ENCODE assay signal across 8 cellular contexts in genomic region chr12:54358620-54358944, GRCh38.
DNase-seq lines count a peak whose midpoint lies in the region; FAIRE-seq and TF ChIP-seq lines count a peak whose summit lies in the region.

No MANE protein-coding gene starts in this region.

- peak overlapping the region; percentile 49 for H3K4me3 ChIP-seq in skeletal muscle cell (ENCODE audit: low read depth, low read length)

- H3K27ac ChIP-seq in RWPE1 = peak overlapping the region; percentile 95

- H3K36me3 ChIP-seq in ES-I3 (ENCODE audit: insufficient read depth, low read length) = no peaks in the 10 kb centered on the region

- DNase-seq in RWPE1 (ENCODE audit: low spot score) (no peak), foreskin melanocyte (peak; percentile 28), skeletal muscle cell (ENCODE audit: low read depth) (no peak), NCI-H1436 (lab: John Stamatoyannopoulos, UW) (no peak), HTR-8/SVneo (ENCODE audit: insufficient read length, low spot score) (no peak), NOMO-1 (lab: John Stamatoyannopoulos, UW; ENCODE audit: unreplicated experiment in 2 of 2) (no peak), DMS53 (lab: John Stamatoyannopoulos, UW) (no peak)

- CTCF ChIA-PET in RWPE1 (lab: Yijun Ruan, JAX) = interaction anchor here (0.5 to 1.1 kb wide), 3 partner anchors 107 to 144 kb away, joined by 4 to 5 read pairs (median 4); no protein-coding TSS in a partner anchor

- H3K9me3 ChIP-seq in ES-I3 (ENCODE audit: control insufficient read depth, insufficient read depth, low read length) = no peaks in the 10 kb centered on the region

- peak overlapping the region; percentile 73 for H3K9ac ChIP-seq in ES-I3 (ENCODE audit: low read depth, low read length)

- POLR2A ChIA-PET in RWPE1 (lab: Yijun Ruan, JAX; ENCODE audit: low non-redundant PET) = interaction anchor here (1.0 to 1.2 kb wide), 2 partner anchors 33 to 78 kb away, joined by 5 to 7 read pairs; partner anchors contain the start of genes CBX5, COPZ1 and HNRNPA1

- no peak for TF ChIP-seq CTCF in RWPE1 (conservative IDR thresholded peaks at IDR 0.05; ENCODE audit: low read depth)

- FAIRE-seq in HTR-8/SVneo (lab: Jason Lieb, UNC) = no peak

- H3K4me1 ChIP-seq in ES-I3 (ENCODE audit: insufficient read depth, low read length) = peaks cover 43% of the 10 kb centered on the region
